In the genomic region with DNA sequence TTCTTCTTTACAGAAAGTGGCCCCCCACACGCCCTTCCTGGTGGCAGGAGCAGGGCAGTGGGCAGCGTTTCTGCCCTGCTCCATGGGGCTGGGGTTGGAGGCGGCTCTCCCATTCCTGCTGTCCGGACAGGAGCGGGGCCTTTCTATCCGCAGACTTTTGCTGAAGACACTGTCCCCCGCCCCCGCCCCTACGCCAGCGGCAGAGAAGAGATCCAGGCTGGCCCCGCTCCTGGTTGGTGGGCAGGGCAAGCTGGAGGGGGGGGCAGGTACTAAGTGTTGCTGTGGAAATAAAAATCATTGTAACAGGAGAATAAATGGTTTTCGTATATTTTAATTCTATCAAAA, we compare ENCODE assay signal across 9 cellular contexts.
DNase-seq lines count a peak whose midpoint lies in the region; ATAC-seq and TF ChIP-seq lines count a peak whose summit lies in the region.
"Had no signal": no experiment of that assay in that cellular context is flagged by ENCODE, and none has a peak within 500 bp of the region (broad histone marks: within the 10 kb centered on the region; RNA-seq: fewer than 3 reads in every experiment).

No MANE protein-coding gene starts in this region.

- DNase-seq in activated CD4-positive, alpha-beta T cell treated with anti-CD3 and anti-CD28 coated beads, Interleukin-2, amount 10 ng/mL, durations not matched to agents 7 days and 5 days: no peak
- no peak for DNase-seq in activated CD4-positive, alpha-beta T cell treated with anti-CD3 and anti-CD28 coated beads, Interleukin-2, amount 50 U/mL, for 48 hours
- DNase-seq in epithelial cell of proximal tubule (ENCODE audit: low read depth): no peak
- no peak for DNase-seq in naive thymus-derived CD4-positive, alpha-beta T cell
- no peak for DNase-seq in transverse colon

- WGBS in transverse colon (ENCODE audit: low coverage in 1 of 2), 2 donors: 43% methylated on average over 1 to 7 of the region's 12 CpGs

- no peaks in the 10 kb centered on the region for H3K9me3 ChIP-seq in naive thymus-derived CD4-positive, alpha-beta T cell (ENCODE audit: control insufficient read depth in 2 of 3, low read length in 3 of 3)
- H3K9me3 ChIP-seq in transverse colon: no peaks in the 10 kb centered on the region

- peak overlapping the region; percentile 67 for H3K4me3 Mint-ChIP-seq in activated CD4-positive, alpha-beta T cell treated with anti-CD3 and anti-CD28 coated beads, Interleukin-2, amount 10 ng/mL, durations not matched to agents 7 days and 5 days
- H3K4me3 Mint-ChIP-seq in naive thymus-derived CD4-positive, alpha-beta T cell: peak overlapping the region in 9 of 10 donors; percentile 58 to 91 (median 83)

- H3K36me3 ChIP-seq in naive thymus-derived CD4-positive, alpha-beta T cell (ENCODE audit: control insufficient read depth in 2 of 3, insufficient read depth in 3 of 3, low read length in 3 of 3): no peaks in the 10 kb centered on the region
- H3K36me3 ChIP-seq in transverse colon: no peaks in the 10 kb centered on the region

- intact Hi-C loops in naive thymus-derived CD4-positive, alpha-beta T cell (cut with micrococcal nuclease): loop anchor here in 1 of 2 donors (2.0 to 10.0 kb wide), 2 partner anchors 18 to 262 kb away; a partner anchor contains a TSS
- intact Hi-C loops in transverse colon (cut with DNase I; ENCODE audit: low total_unique reads): no loop called here

- H3K27me3 Mint-ChIP-seq in activated CD4-positive, alpha-beta T cell treated with anti-CD3 and anti-CD28 coated beads, Interleukin-2, amount 10 ng/mL, durations not matched to agents 7 days and 5 days: no peaks in the 10 kb centered on the region
- peaks cover 0 to 27% (median 7%) of the 10 kb centered on the region in 5 donors for H3K27me3 Mint-ChIP-seq in naive thymus-derived CD4-positive, alpha-beta T cell

- no peak overlapping the region for H3K27ac ChIP-seq in naive thymus-derived CD4-positive, alpha-beta T cell (ENCODE audit: low read depth, low read length)
- H3K27ac ChIP-seq in transverse colon: peak overlapping the region in 3 of 4 donors; percentile 63 to 80 (median 69)
- H3K27ac ChIP-seq: GM23248 had no signal

- TF ChIP-seq EP300 in transverse colon (IDR thresholded peaks at IDR 0.05; ENCODE audit: low read depth): no peak

- H3K4me3 ChIP-seq in epithelial cell of proximal tubule (ENCODE audit: low read depth, low read length) (peak overlapping the region; percentile 47), transverse colon (peak overlapping the region; percentile 55 to 66 (median 60))
- no peak overlapping the region for H3K4me3 ChIP-seq in naive thymus-derived CD4-positive, alpha-beta T cell (ENCODE audit: low read length)

- H3K9me3 Mint-ChIP-seq in activated CD4-positive, alpha-beta T cell treated with anti-CD3 and anti-CD28 coated beads, Interleukin-2, amount 10 ng/mL, durations not matched to agents 7 days and 5 days: peaks cover 3% of the 10 kb centered on the region
- H3K9me3 Mint-ChIP-seq in naive thymus-derived CD4-positive, alpha-beta T cell: peaks cover 0 to 34% (median 3%) of the 10 kb centered on the region in 11 donors

- CTCF ChIA-PET in activated CD4-positive, alpha-beta T cell treated with anti-CD3 and anti-CD28 coated beads, Interleukin-2, amount 10 ng/mL, durations not matched to agents 7 days and 5 days (lab: Charles Lee): no interaction called here
- CTCF ChIA-PET in naive thymus-derived CD4-positive, alpha-beta T cell (lab: Charles Lee): no interaction called here

- no peaks in the 10 kb centered on the region for H3K36me3 Mint-ChIP-seq in activated CD4-positive, alpha-beta T cell treated with anti-CD3 and anti-CD28 coated beads, Interleukin-2, amount 10 ng/mL, durations not matched to agents 7 days and 5 days (ENCODE audit: low read depth)
- peaks cover 0 to 2% (median 0%) of the 10 kb centered on the region in 5 donors for H3K36me3 Mint-ChIP-seq in naive thymus-derived CD4-positive, alpha-beta T cell

- no peak for TF ChIP-seq POLR2A in transverse colon (IDR thresholded peaks at IDR 0.05)

- H3K4me1 Mint-ChIP-seq in activated CD4-positive, alpha-beta T cell treated with anti-CD3 and anti-CD28 coated beads, Interleukin-2, amount 10 ng/mL, durations not matched to agents 7 days and 5 days: peaks cover 7% of the 10 kb centered on the region
- peaks cover 0 to 45% (median 18%) of the 10 kb centered on the region in 7 donors for H3K4me1 Mint-ChIP-seq in naive thymus-derived CD4-positive, alpha-beta T cell

- H3K4me1 ChIP-seq in naive thymus-derived CD4-positive, alpha-beta T cell (ENCODE audit: control insufficient read depth in 2 of 2, insufficient read depth in 2 of 2, low read length in 2 of 2): peaks cover 0 to 12% of the 10 kb centered on the region in 2 donors
- H3K4me1 ChIP-seq in transverse colon: peaks cover 0 to 8% (median 0%) of the 10 kb centered on the region in 4 donors

- H3K27me3 ChIP-seq in naive thymus-derived CD4-positive, alpha-beta T cell (ENCODE audit: control insufficient read depth in 2 of 2, insufficient read depth in 2 of 2, low read length in 2 of 2): no peaks in the 10 kb centered on the region
- H3K27me3 ChIP-seq in transverse colon: no peaks in the 10 kb centered on the region

- POLR2A ChIA-PET in activated CD4-positive, alpha-beta T cell treated with anti-CD3 and anti-CD28 coated beads, Interleukin-2, amount 10 ng/mL, durations not matched to agents 7 days and 5 days (lab: Charles Lee): no interaction called here
- POLR2A ChIA-PET in naive thymus-derived CD4-positive, alpha-beta T cell (lab: Charles Lee): interaction anchor here (1.0 to 10.8 kb wide), 4 partner anchors 16 to 82 kb away, joined by 4 to 144 read pairs (median 14); a partner anchor contains a TSS

- in situ Hi-C loops in transverse colon (cut with MboI; ENCODE audit: low pct_ligation_motif_present in 1 of 4, low pct_unique_long_range_greater_than_20kb in 1 of 4, low sequenced_read_pairs in 3 of 4): no loop called here

- TF ChIP-seq CTCF in epithelial cell of proximal tubule (conservative IDR thresholded peaks at IDR 0.05; ENCODE audit: low read depth, low read length) (no peak), transverse colon (IDR thresholded peaks at IDR 0.05) (no peak)

- peak overlapping the region; percentile 57 for H3K27ac Mint-ChIP-seq in activated CD4-positive, alpha-beta T cell treated with anti-CD3 and anti-CD28 coated beads, Interleukin-2, amount 10 ng/mL, durations not matched to agents 7 days and 5 days
- H3K27ac Mint-ChIP-seq in naive thymus-derived CD4-positive, alpha-beta T cell: peak overlapping the region in 5 of 9 donors; percentile 73 to 88 (median 80)

- no peak for ATAC-seq in naive thymus-derived CD4-positive, alpha-beta T cell
- ATAC-seq in GM18870 (IDR thresholded peaks at IDR 0.05; ENCODE audit: unreplicated experiment) (no peak), GM18498 (IDR thresholded peaks at IDR 0.05; ENCODE audit: unreplicated experiment) (no peak), GM19328 (IDR thresholded peaks at IDR 0.05; ENCODE audit: unreplicated experiment) (no peak)
